In genomic region chr12:51424094-51424661, GRCh38 we compare ENCODE assay signal across 8 cellular contexts. TPM values are rescaled to one million over a fixed set of nuclear protein-coding genes. Genes with fewer than 3 reads are reported as not detected.
A peak's percentile ranks its signal among the peaks of the same experiment; 100 is the strongest.
DNase-seq lines count a peak whose midpoint lies in the region; ATAC-seq and TF ChIP-seq lines count a peak whose summit lies in the region.

No MANE protein-coding gene starts in this region.

- H3K4me3 Mint-ChIP-seq in central memory CD8-positive, alpha-beta T cell = peak overlapping the region; percentile 81

- no peaks in the 10 kb centered on the region for H3K9me3 Mint-ChIP-seq in central memory CD8-positive, alpha-beta T cell

- H4K20me1 ChIP-seq in KMS-11 (ENCODE audit: insufficient read depth) (no peaks in the 10 kb centered on the region), neural cell (ENCODE audit: insufficient read depth) (no peaks in the 10 kb centered on the region)

- no peaks in the 10 kb centered on the region for H3K27me3 ChIP-seq in BE2C
- H3K27me3 ChIP-seq in KMS-11 (ENCODE audit: insufficient read depth, low read depth) = no peaks in the 10 kb centered on the region
- no peaks in the 10 kb centered on the region for H3K27me3 ChIP-seq in neural cell (ENCODE audit: insufficient read depth, low read depth, low read length)

- H3K4me1 ChIP-seq in BE2C = peaks cover 23% of the 10 kb centered on the region
- peaks cover 14% of the 10 kb centered on the region for H3K4me1 ChIP-seq in KMS-11 (ENCODE audit: low read depth, poor library complexity, severe bottlenecking)

- H3K27ac ChIP-seq in KMS-11 = no peak overlapping the region
- peak overlapping the region; percentile 83 for H3K27ac ChIP-seq in neural cell (ENCODE audit: low read length)

- H3K9me3 ChIP-seq in BE2C (no peaks in the 10 kb centered on the region), neural cell (ENCODE audit: low read length) (no peaks in the 10 kb centered on the region)

- no peak overlapping the region for H3K27ac Mint-ChIP-seq in central memory CD8-positive, alpha-beta T cell (ENCODE audit: low read depth)

- no peaks in the 10 kb centered on the region for H3K27me3 Mint-ChIP-seq in central memory CD8-positive, alpha-beta T cell

- H3K9me2 ChIP-seq in neural cell (ENCODE audit: insufficient read depth, low read length) = no peaks in the 10 kb centered on the region

- ATAC-seq in central memory CD8-positive, alpha-beta T cell (replicated peaks; ENCODE audit: extremely low read depth, poor library complexity, severe bottlenecking) = no peak
- ATAC-seq in GM21619 (IDR thresholded peaks at IDR 0.05; ENCODE audit: unreplicated experiment) = no peak

- H3K4me3 ChIP-seq in BE2C (ENCODE audit: low read depth, low read length) (peak overlapping the region; percentile 23), KMS-11 (IDR thresholded peaks at IDR 0.05; ENCODE audit: insufficient read depth, low read depth, low read length) (no peak overlapping the region), neural cell (ENCODE audit: low read length) (peak overlapping the region; percentile 95)

- H3K36me3 ChIP-seq in BE2C (no peaks in the 10 kb centered on the region), KMS-11 (ENCODE audit: insufficient read depth) (no peaks in the 10 kb centered on the region), neural cell (ENCODE audit: insufficient read depth, low read length) (no peaks in the 10 kb centered on the region)

- no peak for TF ChIP-seq EP300 in neural cell (conservative IDR thresholded peaks at IDR 0.05; ENCODE audit: poor library complexity, severe bottlenecking)

- TF ChIP-seq CTCF in BE2C (IDR thresholded peaks at IDR 0.05; ENCODE audit: low read depth, low read length) (no peak), KMS-11 (conservative IDR thresholded peaks at IDR 0.05; ENCODE audit: low read depth, low read length) (no peak), neural cell (IDR thresholded peaks at IDR 0.05; ENCODE audit: poor library complexity, severe bottlenecking) (no peak)

- H3K9ac ChIP-seq in KMS-11 (no peak overlapping the region), neural cell (ENCODE audit: low read length) (peak overlapping the region; percentile 88)

- H2AFZ ChIP-seq in KMS-11 (ENCODE audit: low read depth) (peak overlapping the region; percentile 97), neural cell (ENCODE audit: low read depth, low read length) (peak overlapping the region; percentile 80)

- H3F3A ChIP-seq in neural cell (ENCODE audit: insufficient read depth, low read length, poor library complexity, severe bottlenecking) = no peaks in the 10 kb centered on the region

- TF ChIP-seq RAD21 in neural cell (conservative IDR thresholded peaks at IDR 0.05) = no peak

- no peaks in the 10 kb centered on the region for H3K79me2 ChIP-seq in KMS-11 (ENCODE audit: insufficient read depth, low read depth)
- H3K79me2 ChIP-seq in neural cell (replicated peaks; ENCODE audit: insufficient read depth, low read length) = peaks cover 34% of the 10 kb centered on the region

- DNase-seq in BE2C (no peak), pons (ENCODE audit: low spot score) (no peak)
- DNase-seq in central memory CD8-positive, alpha-beta T cell (ENCODE audit: low spot score in 2 of 2) = no peak
- no peak for DNase-seq in NK-92 treated with Interleukin-12 subunit alpha and Interleukin-12 subunit beta, amount 100 ng/mL, for 24 hours (lab: John Stamatoyannopoulos, UW)
- DNase-seq in stimulated activated CD4-positive, alpha-beta T cell treated with anti-CD3 and anti-CD28 coated beads, Interleukin-2, amount 100 ng/mL, for 24 hours = no peak

- H3K4me2 ChIP-seq in KMS-11 (peak overlapping the region; percentile 72), neural cell (ENCODE audit: low read length) (peak overlapping the region; percentile 37)

- peaks cover 5% of the 10 kb centered on the region for H3K4me1 Mint-ChIP-seq in central memory CD8-positive, alpha-beta T cell

- no peaks in the 10 kb centered on the region for H3K36me3 Mint-ChIP-seq in central memory CD8-positive, alpha-beta T cell (ENCODE audit: insufficient read depth)

TF ChIP-seq in neural cell, 6 proteins besides CTCF, POLR2A, EP300 and RAD21:
- peak; percentile 11 for TF ChIP-seq REST (IDR thresholded peaks at IDR 0.05; ENCODE audit: borderline replicate concordance)
- TF ChIP-seq SMC3 (conservative IDR thresholded peaks at IDR 0.05; ENCODE audit: poor library complexity) = no peak

RNA-seq across cellular contexts. Expression of gene SLC4A8, which starts 0.5 kb away (rescaled TPM):
- 12.2 TPM for polyA plus RNA-seq in BE2C (2012; ENCODE audit: insufficient read depth, insufficient read length, low read depth)
- polyA plus RNA-seq in neural cell = 34.5 and 37.8 TPM in 2 replicates
- 134 and 152 TPM in 2 replicates for polyA minus RNA-seq in neural cell

RNA-seq across cellular contexts. Expression of gene GALNT6, which starts 33.0 kb away (rescaled TPM):
- polyA plus RNA-seq in BE2C (2012; ENCODE audit: insufficient read depth, insufficient read length, low read depth) = 5.9 TPM
- not detected in 2 replicates for polyA plus RNA-seq in neural cell
- not detected in 2 replicates for polyA minus RNA-seq in neural cell
